Comparison of ENCODE assay signal across 13 cellular contexts in genomic region chr5:91059409-91059808, GRCh38.
DNase-seq lines count a peak whose midpoint lies in the region; ATAC-seq lines count a peak whose summit lies in the region.
"Had no signal": no experiment of that assay in that cellular context is flagged by ENCODE, and none has a peak within 500 bp of the region (broad histone marks: within the 10 kb centered on the region; RNA-seq: fewer than 3 reads in every experiment).

No MANE protein-coding gene starts in this region.

- H3K9me3 Mint-ChIP-seq in stimulated activated effector memory CD8-positive, alpha-beta T cell treated with anti-CD3 and anti-CD28 coated beads, Interleukin-12 subunit alpha, Interleukin-12 subunit beta, amount 100 ng/mL, for 72 hours = no peaks in the 10 kb centered on the region

- H3K27ac Mint-ChIP-seq in stimulated activated effector memory CD8-positive, alpha-beta T cell treated with anti-CD3 and anti-CD28 coated beads, Interleukin-12 subunit alpha, Interleukin-12 subunit beta, amount 100 ng/mL, for 72 hours = no peak overlapping the region

- no peak overlapping the region for H3K4me3 Mint-ChIP-seq in stimulated activated effector memory CD8-positive, alpha-beta T cell treated with anti-CD3 and anti-CD28 coated beads, Interleukin-12 subunit alpha, Interleukin-12 subunit beta, amount 100 ng/mL, for 72 hours
- H3K4me3 Mint-ChIP-seq: naive B cell had no signal

- peak; percentile 76 to 84 for ATAC-seq in activated CD4-positive, CD25-positive, alpha-beta regulatory T cell treated with anti-CD3 and anti-CD28 coated beads, Interleukin-2, amount 50 U/mL, for 24 hours
- ATAC-seq in HG02588 (IDR thresholded peaks at IDR 0.05; ENCODE audit: unreplicated experiment) (peak; percentile 69), HG03457 (IDR thresholded peaks at IDR 0.05; ENCODE audit: unreplicated experiment) (peak; percentile 94)
- peak; percentile 69 for ATAC-seq in stimulated activated effector memory CD8-positive, alpha-beta T cell treated with anti-CD3 and anti-CD28 coated beads, Interleukin-12 subunit alpha, Interleukin-12 subunit beta, amount 100 ng/mL, for 72 hours
- ATAC-seq: SK-N-SH treated with all-trans-retinoic acid at 6 μM for 48 hours had no signal

- no peaks in the 10 kb centered on the region for H3K36me3 Mint-ChIP-seq in stimulated activated effector memory CD8-positive, alpha-beta T cell treated with anti-CD3 and anti-CD28 coated beads, Interleukin-12 subunit alpha, Interleukin-12 subunit beta, amount 100 ng/mL, for 72 hours
- H3K36me3 Mint-ChIP-seq: naive B cell had no signal

- no peak for DNase-seq in activated CD4-positive, CD25-positive, alpha-beta regulatory T cell treated with anti-CD3 and anti-CD28 coated beads, Interleukin-2, amount 50 U/mL, for 72 hours
- no peak for DNase-seq in stimulated activated effector memory CD8-positive, alpha-beta T cell treated with anti-CD3 and anti-CD28 coated beads, Interleukin-12 subunit alpha, Interleukin-12 subunit beta, amount 100 ng/mL, for 72 hours (ENCODE audit: low spot score in 2 of 2)
- DNase-seq in stimulated activated CD4-positive, alpha-beta T cell treated with anti-CD3 and anti-CD28 coated beads, Interleukin-12 subunit alpha, Interleukin-12 subunit beta, amount 100 ng/mL, for 4 hours = no peak
- DNase-seq in NCI-H146 (lab: John Stamatoyannopoulos, UW) (no peak), DMS79 treated with DMSO at 0.1 percent for 48 hours (lab: John Stamatoyannopoulos, UW) (no peak)
- DNase-seq: GDM1, naive B cell, NCI-H2081, tibial artery had no signal

- H3K4me1 Mint-ChIP-seq in stimulated activated effector memory CD8-positive, alpha-beta T cell treated with anti-CD3 and anti-CD28 coated beads, Interleukin-12 subunit alpha, Interleukin-12 subunit beta, amount 100 ng/mL, for 72 hours = peaks cover 6% of the 10 kb centered on the region
